ENCODE assay signal across 10 cellular contexts in the genomic region with DNA sequence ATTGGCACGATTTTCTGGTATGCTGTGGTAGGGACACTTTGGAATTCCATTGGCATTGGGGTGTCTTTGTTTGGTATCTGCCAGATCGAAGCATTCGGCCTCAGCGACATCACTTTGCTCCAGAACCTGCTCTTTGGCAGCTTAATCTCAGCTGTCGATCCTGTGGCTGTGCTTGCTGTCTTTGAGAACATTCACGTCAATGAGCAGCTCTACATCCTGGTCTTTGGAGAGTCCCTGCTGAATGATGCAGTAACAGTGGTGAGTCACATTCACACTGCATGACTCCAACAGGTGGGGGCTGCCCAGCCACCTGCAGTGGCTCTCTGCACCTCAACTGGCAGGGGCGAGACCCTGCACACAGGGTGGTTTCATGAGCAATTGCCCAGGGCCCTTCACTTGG. TPM values are rescaled to one million over a fixed set of nuclear protein-coding genes. Genes with fewer than 3 reads are reported as not detected.
DNase-seq lines count a peak whose midpoint lies in the region; ATAC-seq lines count a peak whose summit lies in the region.
"Had no signal": no experiment of that assay in that cellular context is flagged by ENCODE, and none has a peak within 500 bp of the region (broad histone marks: within the 10 kb centered on the region; RNA-seq: fewer than 3 reads in every experiment).

No MANE protein-coding gene starts in this region.

- H3K27me3 ChIP-seq in effector memory CD4-positive, alpha-beta T cell (replicated peaks; ENCODE audit: control insufficient read depth, insufficient read depth, low read length, poor library complexity, severe bottlenecking) = no peaks in the 10 kb centered on the region

- peak overlapping the region; percentile 41 to 48 for H3K4me3 Mint-ChIP-seq in activated T-cell treated with anti-CD3 and anti-CD28 coated beads, Interleukin-2, amount 50 U/mL, for 72 hours
- H3K4me3 Mint-ChIP-seq in activated CD8-positive, alpha-beta memory T cell treated with anti-CD3 and anti-CD28 coated beads, Interleukin-2, amount 10 ng/mL, durations not matched to agents 7 days and 5 days = no peak overlapping the region
- H3K4me3 Mint-ChIP-seq: T-helper 1 cell treated with Interleukin-12 subunit alpha and Interleukin-12 subunit beta and Interleukin-4 antibody, amounts not matched to agents 30 μg/mL and 1 μg/mL, for 36 hours had no signal

- no peaks in the 10 kb centered on the region for H3K9me3 ChIP-seq in effector memory CD4-positive, alpha-beta T cell (ENCODE audit: control insufficient read depth, low read length)

- DNase-seq in activated T-cell treated with anti-CD3 and anti-CD28 coated beads, Interleukin-2, amount 50 U/mL, for 72 hours = peak; percentile 45 to 72
- peak; percentile 6 to 15 for DNase-seq in stimulated activated CD4-positive, alpha-beta T cell treated with anti-CD3 and anti-CD28 coated beads, Interleukin-1b, Interleukin-23, amount 100 ng/mL, for 4 hours (ENCODE audit: low read depth in 2 of 2)
- DNase-seq in activated CD8-positive, alpha-beta memory T cell treated with anti-CD3 and anti-CD28 coated beads, Interleukin-2, amount 10 ng/mL, durations not matched to agents 7 days and 5 days = no peak
- DNase-seq in effector memory CD4-positive, alpha-beta T cell = no peak
- DNase-seq in DMS79 treated with DMSO at 0.1 percent for 48 hours (lab: John Stamatoyannopoulos, UW) = no peak
- DNase-seq: DND-41, NCI-H82 had no signal

- H3K27ac ChIP-seq in effector memory CD4-positive, alpha-beta T cell (ENCODE audit: insufficient read depth, low read length, poor library complexity, severe bottlenecking) = no peak overlapping the region

- H3K36me3 ChIP-seq in effector memory CD4-positive, alpha-beta T cell (ENCODE audit: control insufficient read depth, insufficient read depth, low read length) = no peaks in the 10 kb centered on the region

- H3K9me3 Mint-ChIP-seq in activated T-cell treated with anti-CD3 and anti-CD28 coated beads, Interleukin-2, amount 50 U/mL, for 72 hours = no peaks in the 10 kb centered on the region
- H3K9me3 Mint-ChIP-seq in activated CD8-positive, alpha-beta memory T cell treated with anti-CD3 and anti-CD28 coated beads, Interleukin-2, amount 10 ng/mL, durations not matched to agents 7 days and 5 days (ENCODE audit: low read depth) = no peaks in the 10 kb centered on the region
- H3K9me3 Mint-ChIP-seq: T-helper 1 cell treated with Interleukin-12 subunit alpha and Interleukin-12 subunit beta and Interleukin-4 antibody, amounts not matched to agents 30 μg/mL and 1 μg/mL, for 36 hours had no signal

- CTCF ChIA-PET in activated CD8-positive, alpha-beta memory T cell treated with anti-CD3 and anti-CD28 coated beads, Interleukin-2, amount 10 ng/mL, durations not matched to agents 7 days and 5 days (lab: Charles Lee) = no interaction called here

- peaks cover 26% of the 10 kb centered on the region for H3K4me1 Mint-ChIP-seq in activated T-cell treated with anti-CD3 and anti-CD28 coated beads, Interleukin-2, amount 50 U/mL, for 72 hours (ENCODE audit: low read depth)
- peaks cover 5% of the 10 kb centered on the region for H3K4me1 Mint-ChIP-seq in activated CD8-positive, alpha-beta memory T cell treated with anti-CD3 and anti-CD28 coated beads, Interleukin-2, amount 10 ng/mL, durations not matched to agents 7 days and 5 days

- ATAC-seq in GM18511 (IDR thresholded peaks at IDR 0.05; ENCODE audit: unreplicated experiment) = peak; percentile 75
- peak; percentile 78 for ATAC-seq in GM21717 (IDR thresholded peaks at IDR 0.05; ENCODE audit: unreplicated experiment)
- peak; percentile 100 for ATAC-seq in activated T-cell treated with anti-CD3 and anti-CD28 coated beads, Interleukin-2, amount 50 U/mL, for 72 hours (replicated peaks in 1 of 2)
- ATAC-seq in activated CD8-positive, alpha-beta memory T cell treated with anti-CD3 and anti-CD28 coated beads, Interleukin-2, amount 10 ng/mL, durations not matched to agents 7 days and 5 days = no peak

- peaks cover 20% of the 10 kb centered on the region for H3K27me3 Mint-ChIP-seq in activated T-cell treated with anti-CD3 and anti-CD28 coated beads, Interleukin-2, amount 50 U/mL, for 72 hours (ENCODE audit: low read depth)
- H3K27me3 Mint-ChIP-seq in activated CD8-positive, alpha-beta memory T cell treated with anti-CD3 and anti-CD28 coated beads, Interleukin-2, amount 10 ng/mL, durations not matched to agents 7 days and 5 days = peaks cover 18% of the 10 kb centered on the region

- no peaks in the 10 kb centered on the region for H3K36me3 Mint-ChIP-seq in activated T-cell treated with anti-CD3 and anti-CD28 coated beads, Interleukin-2, amount 50 U/mL, for 72 hours (ENCODE audit: insufficient read depth in 2 of 2)
- no peaks in the 10 kb centered on the region for H3K36me3 Mint-ChIP-seq in activated CD8-positive, alpha-beta memory T cell treated with anti-CD3 and anti-CD28 coated beads, Interleukin-2, amount 10 ng/mL, durations not matched to agents 7 days and 5 days

- H3K4me1 ChIP-seq in effector memory CD4-positive, alpha-beta T cell (ENCODE audit: control insufficient read depth, insufficient read depth, low read length, poor library complexity, severe bottlenecking) = no peaks in the 10 kb centered on the region

- H3K4me3 ChIP-seq in effector memory CD4-positive, alpha-beta T cell (ENCODE audit: insufficient read depth, low read depth, low read length, poor library complexity, severe bottlenecking) = no peak overlapping the region

- no peak overlapping the region for H3K27ac Mint-ChIP-seq in activated T-cell treated with anti-CD3 and anti-CD28 coated beads, Interleukin-2, amount 50 U/mL, for 72 hours
- H3K27ac Mint-ChIP-seq in activated CD8-positive, alpha-beta memory T cell treated with anti-CD3 and anti-CD28 coated beads, Interleukin-2, amount 10 ng/mL, durations not matched to agents 7 days and 5 days = no peak overlapping the region
- H3K27ac Mint-ChIP-seq: T-helper 1 cell treated with Interleukin-12 subunit alpha and Interleukin-12 subunit beta and Interleukin-4 antibody, amounts not matched to agents 30 μg/mL and 1 μg/mL, for 36 hours had no signal

RNA-seq across cellular contexts. Expression of a gene that starts 38.4 kb away (rescaled TPM):
- total RNA-seq in activated T-cell treated with anti-CD3 and anti-CD28 coated beads, Interleukin-2, amount 50 U/mL, for 72 hours = under 1 TPM in 1 of 2 donors, not detected in 1; 0.19 TPM
- not detected for total RNA-seq in activated CD8-positive, alpha-beta memory T cell treated with anti-CD3 and anti-CD28 coated beads, Interleukin-2, amount 10 ng/mL, durations not matched to agents 7 days and 5 days

Comparison
In these comparisons a context has a peak if more than half of its experiments do, and no peak if none do; other contexts are left out.
1. DNase-seq: peak in activated T-cell treated with anti-CD3 and anti-CD28 coated beads, Interleukin-2, amount 50 U/mL, for 72 hours (2 of 2) and stimulated activated CD4-positive, alpha-beta T cell treated with anti-CD3 and anti-CD28 coated beads, Interleukin-1b, Interleukin-23, amount 100 ng/mL, for 4 hours (2 of 2); none in activated CD8-positive, alpha-beta memory T cell treated with anti-CD3 and anti-CD28 coated beads, Interleukin-2, amount 10 ng/mL, durations not matched to agents 7 days and 5 days (single experiment), effector memory CD4-positive, alpha-beta T cell (0 of 3) and DMS79 treated with DMSO at 0.1 percent for 48 hours (single experiment).